21 cellular contexts compared by ENCODE assay signal in the genomic region with DNA sequence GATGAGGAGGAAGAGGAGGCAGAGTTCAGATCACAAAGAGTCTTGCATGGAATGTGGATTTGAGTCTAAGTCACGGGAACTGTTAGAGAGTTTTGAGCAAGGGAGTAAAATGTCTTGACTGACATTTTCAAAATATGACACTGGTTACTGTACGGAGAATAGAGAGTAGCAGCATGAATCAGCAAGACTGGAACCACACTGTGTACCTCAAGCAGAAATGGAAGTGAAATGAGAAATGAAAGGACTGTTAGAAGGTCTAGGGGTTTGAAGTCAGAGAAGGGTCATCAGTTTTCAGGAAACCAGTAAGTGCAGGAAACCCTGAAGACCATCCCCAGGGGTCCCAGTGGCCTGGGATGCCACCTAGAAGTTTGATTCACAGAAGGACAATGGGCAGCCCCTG.
DNase-seq lines count a peak whose midpoint lies in the region; ATAC-seq and TF ChIP-seq lines count a peak whose summit lies in the region.
"Had no signal": no experiment of that assay in that cellular context is flagged by ENCODE, and none has a peak within 500 bp of the region (broad histone marks: within the 10 kb centered on the region; RNA-seq: fewer than 3 reads in every experiment).

No MANE protein-coding gene starts in this region.

- no peak overlapping the region for H3K27ac ChIP-seq in psoas muscle
- H3K27ac ChIP-seq: parathyroid adenoma, RWPE1 had no signal

- DNase-seq in NCI-H1092 (lab: John Stamatoyannopoulos, UW) (no peak), psoas muscle (no peak), MG63 (no peak)
- DNase-seq: activated CD4-positive, alpha-beta T cell treated with anti-CD3 and anti-CD28 coated beads for 48 hours; activated CD8-positive, alpha-beta memory T cell treated with anti-CD3 and anti-CD28 coated beads, Interleukin-2, amount 50 U/mL, for 48 hours; activated gamma-delta T cell treated with Interleukin-2 at 50 U/mL for 16 hours; CD8-positive, alpha-beta memory T cell; DND-41; erythroblast; Karpas-422; natural killer cell; NCI-H1417 treated with DMSO at 0.1 percent for 48 hours; NCI-H748 treated with DMSO at 0.1 percent for 48 hours; stimulated activated CD4-positive, alpha-beta T cell treated with anti-CD3 and anti-CD28 coated beads, Interleukin-2, amount 100 ng/mL, for 24 hours had no signal

- H3K27me3 ChIP-seq in psoas muscle (ENCODE audit: insufficient read depth in 3 of 3, low read length in 2 of 3) (no peaks in the 10 kb centered on the region), MG63 (no peaks in the 10 kb centered on the region)

- no peaks in the 10 kb centered on the region for H3K9me3 ChIP-seq in psoas muscle
- no peaks in the 10 kb centered on the region for H3K9me3 ChIP-seq in MG63

- intact Hi-C loops in psoas muscle (cut with DNase I) = no loop called here

- ATAC-seq in GM18517 (IDR thresholded peaks at IDR 0.05; ENCODE audit: unreplicated experiment) (peak; percentile 78), GM19397 (IDR thresholded peaks at IDR 0.05; ENCODE audit: unreplicated experiment) (peak; percentile 51), HG02798 (IDR thresholded peaks at IDR 0.05; ENCODE audit: poor library complexity, unreplicated experiment) (peak; percentile 79), HG03571 (IDR thresholded peaks at IDR 0.05; ENCODE audit: unreplicated experiment) (peak; percentile 77), psoas muscle (no peak), HG03025 (IDR thresholded peaks at IDR 0.05; ENCODE audit: low FRiP score, unreplicated experiment) (no peak)

- no peak for TF ChIP-seq CTCF in psoas muscle (IDR thresholded peaks at IDR 0.05)

- H3K4me1 ChIP-seq in psoas muscle = no peaks in the 10 kb centered on the region
- H3K4me1 ChIP-seq: parathyroid adenoma had no signal

- 75 to 95% (median 78%) methylated on average over 2 of the region's 2 CpGs for WGBS in psoas muscle, 3 donors

- H3K36me3 ChIP-seq in psoas muscle (ENCODE audit: insufficient read depth in 1 of 2, low read depth in 1 of 2) = no peaks in the 10 kb centered on the region
- H3K36me3 ChIP-seq in MG63 = no peaks in the 10 kb centered on the region

- H3K4me3 ChIP-seq in psoas muscle = no peak overlapping the region
- H3K4me3 ChIP-seq in MG63 = no peak overlapping the region

Comparison
In these comparisons a context has a peak if more than half of its experiments do, and no peak if none do; other contexts are left out.
1. ATAC-seq: peak in GM18517 (single experiment), GM19397 (single experiment), HG02798 (single experiment) and HG03571 (single experiment); none in psoas muscle (0 of 4) and HG03025 (single experiment).